Comparison of ENCODE assay signal across 24 cellular contexts in genomic region chr1:226091461-226091860, GRCh38.
"Had no signal": no experiment of that assay in that cellular context is flagged by ENCODE, and none has a peak within 500 bp of the region (broad histone marks: within the 10 kb centered on the region; RNA-seq: fewer than 3 reads in every experiment).

No MANE protein-coding gene starts in this region.

- H3K9me3 ChIP-seq: adrenal gland had no signal

- H3K4me3 ChIP-seq: adrenal gland had no signal

- H3K4me1 ChIP-seq: adrenal gland had no signal

- DNase-seq: activated B cell treated with CpG ODN at 0.5 μM for 24 hours; activated CD4-positive, alpha-beta memory T cell treated with anti-CD3 and anti-CD28 coated beads for 36 hours; activated CD4-positive, alpha-beta T cell treated with anti-CD3 and anti-CD28 coated beads for 4 hours; activated CD4-positive, alpha-beta T cell treated with anti-CD3 and anti-CD28 coated beads, Interleukin-2, amount 10 ng/mL, durations not matched to agents 24 days and 14 days; activated CD4-positive, alpha-beta T cell treated with anti-CD3 and anti-CD28 coated beads, Interleukin-2, amount 50 U/mL, for 1 hour; activated CD4-positive, alpha-beta T cell treated with anti-CD3 and anti-CD28 coated beads, Interleukin-2, amount 50 U/mL, for 4 hours; activated CD4-positive, CD25-positive, alpha-beta regulatory T cell treated with anti-CD3 and anti-CD28 coated beads, Interleukin-2, amount 50 U/mL, for 72 hours; activated CD8-positive, alpha-beta memory T cell treated with anti-CD3 and anti-CD28 coated beads, Interleukin-2, amount 50 U/mL, for 4 hours; activated CD8-positive, alpha-beta T cell treated with anti-CD3 and anti-CD28 coated beads for 36 hours; activated gamma-delta T cell treated with Interleukin-2 at 50 U/mL for 16 hours; activated naive CD4-positive, alpha-beta T cell; activated naive CD4-positive, alpha-beta T cell treated with anti-CD3 and anti-CD28 coated beads for 36 hours; activated naive CD4-positive, alpha-beta T cell treated with anti-CD3 and anti-CD28 coated beads, Interleukin-2, amount 50 U/mL, for 16 hours; activated naive CD8-positive, alpha-beta T cell treated with anti-CD3 and anti-CD28 coated beads for 36 hours; activated T-cell treated with anti-CD3 and anti-CD28 coated beads for 4 hours; activated T-cell treated with anti-CD3 and anti-CD28 coated beads, Interleukin-2, amount 50 U/mL, for 1 hour; activated T-cell treated with anti-CD3 and anti-CD28 coated beads, Interleukin-2, amount 50 U/mL, for 4 hours; activated T-cell treated with anti-CD3 and anti-CD28 coated beads, Interleukin-2, amount 50 U/mL, for 72 hours; amniotic stem cell; central memory CD4-positive, alpha-beta T cell; T-helper 2 cell; T-helper 9 cell had no signal

- H3K27ac ChIP-seq: adrenal gland, VCaP had no signal

- H3K27me3 ChIP-seq: adrenal gland had no signal

- H3K36me3 ChIP-seq: adrenal gland had no signal
